Comparison of ENCODE assay signal across 15 cellular contexts in genomic region chr7:43679210-43680068, GRCh38.
DNase-seq lines count a peak whose midpoint lies in the region; ATAC-seq and TF ChIP-seq lines count a peak whose summit lies in the region.
"Had no signal": no experiment of that assay in that cellular context is flagged by ENCODE, and none has a peak within 500 bp of the region (broad histone marks: within the 10 kb centered on the region; RNA-seq: fewer than 3 reads in every experiment).

No MANE protein-coding gene starts in this region.

- peaks cover 9% of the 10 kb centered on the region for H3K36me3 Mint-ChIP-seq in activated naive CD8-positive, alpha-beta T cell
- H3K36me3 Mint-ChIP-seq in nephron progenitor cell (ENCODE audit: low read depth), result peaks cover 79% of the 10 kb centered on the region

- H3K27ac Mint-ChIP-seq in activated naive CD8-positive, alpha-beta T cell, result peak overlapping the region; percentile 77
- H3K27ac Mint-ChIP-seq in nephron progenitor cell, result peak overlapping the region; percentile 6

- no peak for TF ChIP-seq CTCF in GM12865 (IDR thresholded peaks at IDR 0.05; ENCODE audit: insufficient read depth, low read depth, low read length, missing control alignments)
- no peak for TF ChIP-seq CTCF in nephron progenitor cell (IDR thresholded peaks at IDR 0.05)

- peak overlapping the region; percentile 39 for H3K4me3 Mint-ChIP-seq in activated naive CD8-positive, alpha-beta T cell
- no peak overlapping the region for H3K4me3 Mint-ChIP-seq in nephron progenitor cell

- H3K9me3 Mint-ChIP-seq in activated naive CD8-positive, alpha-beta T cell (ENCODE audit: low read depth), result no peaks in the 10 kb centered on the region
- peaks cover 81% of the 10 kb centered on the region for H3K9me3 Mint-ChIP-seq in nephron progenitor cell

- peak; percentile 59 for DNase-seq in GM12865 (ENCODE audit: low read depth)
- DNase-seq in nephron progenitor cell, result no peak
- DNase-seq in NCI-H2196 treated with DMSO at 0.1 percent for 48 hours (lab: John Stamatoyannopoulos, UW; ENCODE audit: unreplicated experiment), result no peak
- no peak for DNase-seq in DMS53 (lab: John Stamatoyannopoulos, UW)
- DNase-seq: amniotic stem cell; Caco-2; NCI-H748 treated with DMSO at 0.1 percent for 48 hours; pancreas; stimulated activated CD4-positive, alpha-beta T cell treated with anti-CD3 and anti-CD28 coated beads, Interleukin-1b, Interleukin-23, amount 100 ng/mL, for 48 hours; stimulated activated naive CD4-positive, alpha-beta T cell treated with Interleukin-2 at 50 U/mL for 16 hours had no signal

- no peaks in the 10 kb centered on the region for H3K27me3 Mint-ChIP-seq in activated naive CD8-positive, alpha-beta T cell
- no peaks in the 10 kb centered on the region for H3K27me3 Mint-ChIP-seq in nephron progenitor cell (ENCODE audit: low read depth, poor library complexity)

- ATAC-seq in HG02678 (IDR thresholded peaks at IDR 0.05; ENCODE audit: unreplicated experiment) (peak; percentile 52), GM19455 (IDR thresholded peaks at IDR 0.05; ENCODE audit: unreplicated experiment) (no peak), HG03439 (IDR thresholded peaks at IDR 0.05; ENCODE audit: unreplicated experiment) (no peak)
- ATAC-seq: pancreas had no signal

- H3K4me1 Mint-ChIP-seq in activated naive CD8-positive, alpha-beta T cell (ENCODE audit: low read depth), result peaks cover 83% of the 10 kb centered on the region
- no peaks in the 10 kb centered on the region for H3K4me1 Mint-ChIP-seq in nephron progenitor cell

- H3K4me3 ChIP-seq in GM12865 (ENCODE audit: low read depth, low read length), result no peak overlapping the region
- H3K4me3 ChIP-seq: lung, pancreas had no signal
